In genomic region chr5:126811515-126812198, GRCh38 we compare ENCODE assay signal across 8 cellular contexts. TPM values are rescaled to one million over a fixed set of nuclear protein-coding genes. Genes with fewer than 3 reads are reported as not detected.
DNase-seq lines count a peak whose midpoint lies in the region; ATAC-seq and TF ChIP-seq lines count a peak whose summit lies in the region.

No MANE protein-coding gene starts in this region.

- H3K4me3 ChIP-seq in epithelial cell of esophagus (ENCODE audit: low read length), result no peak overlapping the region

- H3K4me1 Mint-ChIP-seq in HFFc6 (ENCODE audit: low read depth), result peaks cover 50% of the 10 kb centered on the region
- peaks cover 49% of the 10 kb centered on the region for H3K4me1 Mint-ChIP-seq in T-helper 1 cell treated with Interleukin-12 subunit alpha and Interleukin-12 subunit beta and Interleukin-4 antibody, amounts not matched to agents 30 μg/mL and 1 μg/mL, for 36 hours (ENCODE audit: low read depth)

- H3K36me3 Mint-ChIP-seq in HFFc6 (ENCODE audit: low read depth), result peaks cover 4% of the 10 kb centered on the region; the same call in 1 of the 2 replicates
- peaks cover 41% of the 10 kb centered on the region for H3K36me3 Mint-ChIP-seq in T-helper 1 cell treated with Interleukin-12 subunit alpha and Interleukin-12 subunit beta and Interleukin-4 antibody, amounts not matched to agents 30 μg/mL and 1 μg/mL, for 36 hours (ENCODE audit: low read depth)

- TF ChIP-seq CTCF in HFFc6 (IDR thresholded peaks at IDR 0.05) (no peak), epithelial cell of esophagus (IDR thresholded peaks at IDR 0.05; ENCODE audit: insufficient read depth, low read depth, low read length, missing control alignments) (no peak)

- peak overlapping the region; percentile 79 for H3K27ac Mint-ChIP-seq in HFFc6
- H3K27ac Mint-ChIP-seq in T-helper 1 cell treated with Interleukin-12 subunit alpha and Interleukin-12 subunit beta and Interleukin-4 antibody, amounts not matched to agents 30 μg/mL and 1 μg/mL, for 36 hours, result peak overlapping the region; percentile 98

- DNase-seq in HFFc6 (peak; percentile 62), epithelial cell of esophagus (ENCODE audit: low read depth) (peak; percentile 41), medulla oblongata (ENCODE audit: extremely low spot score) (no peak), epidermal melanocyte (ENCODE audit: insufficient read length, low spot score) (no peak)
- DNase-seq in stimulated activated CD4-positive, alpha-beta T cell treated with anti-CD3 and anti-CD28 coated beads, Interleukin-2, amount 100 ng/mL, for 48 hours, result peak; percentile 19 to 20

- H3K27me3 Mint-ChIP-seq in HFFc6 (ENCODE audit: insufficient read depth), result no peaks in the 10 kb centered on the region
- no peaks in the 10 kb centered on the region for H3K27me3 Mint-ChIP-seq in T-helper 1 cell treated with Interleukin-12 subunit alpha and Interleukin-12 subunit beta and Interleukin-4 antibody, amounts not matched to agents 30 μg/mL and 1 μg/mL, for 36 hours (ENCODE audit: low read depth)

- ATAC-seq in GM18517 (IDR thresholded peaks at IDR 0.05; ENCODE audit: unreplicated experiment) (no peak), GM21390 (IDR thresholded peaks at IDR 0.05; ENCODE audit: unreplicated experiment) (no peak)

- no peaks in the 10 kb centered on the region for H3K9me3 Mint-ChIP-seq in HFFc6
- H3K9me3 Mint-ChIP-seq in T-helper 1 cell treated with Interleukin-12 subunit alpha and Interleukin-12 subunit beta and Interleukin-4 antibody, amounts not matched to agents 30 μg/mL and 1 μg/mL, for 36 hours, result no peaks in the 10 kb centered on the region

- peak overlapping the region; percentile 20 for H3K4me3 Mint-ChIP-seq in HFFc6
- peak overlapping the region; percentile 70 for H3K4me3 Mint-ChIP-seq in T-helper 1 cell treated with Interleukin-12 subunit alpha and Interleukin-12 subunit beta and Interleukin-4 antibody, amounts not matched to agents 30 μg/mL and 1 μg/mL, for 36 hours

RNA-seq across cellular contexts. Expression of gene LMNB1, which starts 34.7 kb away (rescaled TPM):
- total RNA-seq in HFFc6 (2021; fragmentation: NEBNext Ultra II Directional; extraction: Animal tissue kit (Norgen Biotek cat#: 25700)), result 10 to 100 TPM; 26.2 to 55.4 (median 51.0) TPM

Comparison
In these comparisons a context has a peak if more than half of its experiments do, and no peak if none do; other contexts are left out.
1. DNase-seq: peak in HFFc6 (single experiment), epithelial cell of esophagus (single experiment) and stimulated activated CD4-positive, alpha-beta T cell treated with anti-CD3 and anti-CD28 coated beads, Interleukin-2, amount 100 ng/mL, for 48 hours (2 of 2); none in medulla oblongata (single experiment) and epidermal melanocyte (single experiment).